ENCODE assay signal across 1 cellular context in genomic region chr11:103125462-103125861, GRCh38.
TF ChIP-seq lines count a peak whose summit lies in the region.

No MANE protein-coding gene starts in this region.

TF ChIP-seq in HCT116, 20 proteins besides CTCF, POLR2A, EP300 and RAD21:
- TF ChIP-seq SIN3A (IDR thresholded peaks at IDR 0.05; ENCODE audit: low read depth): no peak
- TF ChIP-seq TCF7L2 (IDR thresholded peaks at IDR 0.05; ENCODE audit: borderline replicate concordance, extremely low read depth, insufficient read depth, insufficient read length): no peak
- TF ChIP-seq MAX (IDR thresholded peaks at IDR 0.05): no peak
- no peak for TF ChIP-seq REST (IDR thresholded peaks at IDR 0.05; ENCODE audit: low read depth)
- no peak for TF ChIP-seq EZH2 (IDR thresholded peaks at IDR 0.05)
- no peak for TF ChIP-seq EGR1 (IDR thresholded peaks at IDR 0.05; ENCODE audit: low read depth)
- no peak for TF ChIP-seq ZFX (IDR thresholded peaks at IDR 0.05)
- TF ChIP-seq ZBTB33 (IDR thresholded peaks at IDR 0.05; ENCODE audit: extremely low read depth, insufficient replicate concordance, low read length): no peak
- no peak for TF ChIP-seq POLR2AphosphoS5 (IDR thresholded peaks at IDR 0.05; ENCODE audit: low read depth, low read length)
- TF ChIP-seq JUND (IDR thresholded peaks at IDR 0.05): no peak
- TF ChIP-seq ZNF274 (IDR thresholded peaks at IDR 0.05; ENCODE audit: low read depth, low read length): no peak
- TF ChIP-seq SP1 (IDR thresholded peaks at IDR 0.05; ENCODE audit: low read depth): no peak
- TF ChIP-seq SRF (IDR thresholded peaks at IDR 0.05; ENCODE audit: low read depth): no peak
- no peak for TF ChIP-seq ATF3 (IDR thresholded peaks at IDR 0.05)
- no peak for TF ChIP-seq ELF1 (IDR thresholded peaks at IDR 0.05; ENCODE audit: borderline replicate concordance, low read depth)
- TF ChIP-seq YY1 (IDR thresholded peaks at IDR 0.05; ENCODE audit: extremely low read depth, insufficient replicate concordance, low read depth, low read length): no peak
- no peak for TF ChIP-seq CBX3 (IDR thresholded peaks at IDR 0.05; ENCODE audit: low read depth)
- TF ChIP-seq FOSL1 (IDR thresholded peaks at IDR 0.05; ENCODE audit: low read depth): no peak
- no peak for TF ChIP-seq EZH2phosphoT487 (IDR thresholded peaks at IDR 0.05; ENCODE audit: borderline replicate concordance)
- TF ChIP-seq CEBPB (IDR thresholded peaks at IDR 0.05; ENCODE audit: low read depth): no peak
